Comparison of ENCODE assay signal across 1 cellular context in the genomic region with DNA sequence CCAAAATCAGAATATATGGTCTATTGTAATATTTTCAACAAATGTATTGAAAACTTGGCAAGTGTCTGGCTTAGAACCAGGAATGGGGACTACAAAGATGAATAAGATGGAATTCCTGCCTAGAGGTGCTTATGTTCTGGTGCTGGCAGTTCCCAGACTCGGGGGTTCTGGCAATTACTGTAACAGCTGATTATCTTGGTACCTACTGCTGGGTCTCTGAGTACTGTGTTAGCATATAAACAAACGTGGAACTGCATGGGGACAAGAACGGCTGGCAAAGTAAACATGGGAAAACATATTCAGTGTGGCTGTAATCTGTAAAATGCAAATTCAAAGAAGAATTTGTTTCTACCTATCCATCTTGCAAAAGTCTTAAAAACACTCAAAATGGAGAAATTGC.
TF ChIP-seq lines count a peak whose summit lies in the region.

No MANE protein-coding gene starts in this region.

TF ChIP-seq in GM23338, 12 proteins besides CTCF, POLR2A, EP300 and RAD21 (continued from another document):
- TF ChIP-seq ZNF331 (CRISPR knock-in tag; IDR thresholded peaks at IDR 0.05; ENCODE audit: low read depth): no peak
- no peak for TF ChIP-seq POLR2AphosphoS5 (IDR thresholded peaks at IDR 0.05; ENCODE audit: low read depth)
